ENCODE assay signal across 1 cellular context in the genomic region with DNA sequence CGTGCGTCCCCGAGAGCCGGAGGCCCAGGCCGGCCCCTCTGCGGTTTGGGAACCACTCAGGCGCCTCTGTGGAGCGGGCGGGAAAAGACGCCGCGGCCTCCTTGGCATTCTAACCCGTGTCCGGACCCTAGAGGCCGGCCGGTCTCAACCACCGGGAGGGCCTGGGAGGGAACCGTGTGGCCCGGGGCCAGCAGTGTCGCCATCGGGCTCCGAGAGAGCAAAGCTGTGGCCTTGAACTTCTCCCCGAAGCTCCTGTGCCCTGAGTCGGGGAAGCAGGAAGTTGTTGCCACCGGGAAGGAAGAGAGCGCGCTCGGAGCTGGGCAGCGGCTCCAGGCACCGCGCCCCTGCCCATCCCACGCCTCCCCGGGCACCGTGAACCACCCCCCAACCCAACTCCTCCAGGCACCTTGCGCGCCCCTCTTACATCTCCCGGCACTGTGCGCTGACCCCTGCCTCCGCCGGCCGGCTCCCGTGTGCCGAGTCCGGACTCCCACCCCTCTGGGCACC.
TF ChIP-seq lines count a peak whose summit lies in the region.

No MANE protein-coding gene starts in this region.

TF ChIP-seq in GM23338, 12 proteins besides CTCF, POLR2A, EP300 and RAD21 (continued from another document):
- TF ChIP-seq, protein P1, sequence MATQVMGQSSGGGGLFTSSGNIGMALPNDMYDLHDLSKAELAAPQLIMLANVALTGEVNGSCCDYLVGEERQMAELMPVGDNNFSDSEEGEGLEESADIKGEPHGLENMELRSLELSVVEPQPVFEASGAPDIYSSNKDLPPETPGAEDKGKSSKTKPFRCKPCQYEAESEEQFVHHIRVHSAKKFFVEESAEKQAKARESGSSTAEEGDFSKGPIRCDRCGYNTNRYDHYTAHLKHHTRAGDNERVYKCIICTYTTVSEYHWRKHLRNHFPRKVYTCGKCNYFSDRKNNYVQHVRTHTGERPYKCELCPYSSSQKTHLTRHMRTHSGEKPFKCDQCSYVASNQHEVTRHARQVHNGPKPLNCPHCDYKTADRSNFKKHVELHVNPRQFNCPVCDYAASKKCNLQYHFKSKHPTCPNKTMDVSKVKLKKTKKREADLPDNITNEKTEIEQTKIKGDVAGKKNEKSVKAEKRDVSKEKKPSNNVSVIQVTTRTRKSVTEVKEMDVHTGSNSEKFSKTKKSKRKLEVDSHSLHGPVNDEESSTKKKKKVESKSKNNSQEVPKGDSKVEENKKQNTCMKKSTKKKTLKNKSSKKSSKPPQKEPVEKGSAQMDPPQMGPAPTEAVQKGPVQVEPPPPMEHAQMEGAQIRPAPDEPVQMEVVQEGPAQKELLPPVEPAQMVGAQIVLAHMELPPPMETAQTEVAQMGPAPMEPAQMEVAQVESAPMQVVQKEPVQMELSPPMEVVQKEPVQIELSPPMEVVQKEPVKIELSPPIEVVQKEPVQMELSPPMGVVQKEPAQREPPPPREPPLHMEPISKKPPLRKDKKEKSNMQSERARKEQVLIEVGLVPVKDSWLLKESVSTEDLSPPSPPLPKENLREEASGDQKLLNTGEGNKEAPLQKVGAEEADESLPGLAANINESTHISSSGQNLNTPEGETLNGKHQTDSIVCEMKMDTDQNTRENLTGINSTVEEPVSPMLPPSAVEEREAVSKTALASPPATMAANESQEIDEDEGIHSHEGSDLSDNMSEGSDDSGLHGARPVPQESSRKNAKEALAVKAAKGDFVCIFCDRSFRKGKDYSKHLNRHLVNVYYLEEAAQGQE (IDR thresholded peaks at IDR 0.05; ENCODE audit: unreplicated experiment), result no peak
- TF ChIP-seq ZNF114 (CRISPR knock-in tag; IDR thresholded peaks at IDR 0.05) (no peak), STAT1 (IDR thresholded peaks at IDR 0.05; ENCODE audit: unreplicated experiment) (no peak), CREB1 (CRISPR knock-in tag; IDR thresholded peaks at IDR 0.05; ENCODE audit: low read depth) (no peak)
